ENCODE assay signal across 8 cellular contexts in the genomic region with DNA sequence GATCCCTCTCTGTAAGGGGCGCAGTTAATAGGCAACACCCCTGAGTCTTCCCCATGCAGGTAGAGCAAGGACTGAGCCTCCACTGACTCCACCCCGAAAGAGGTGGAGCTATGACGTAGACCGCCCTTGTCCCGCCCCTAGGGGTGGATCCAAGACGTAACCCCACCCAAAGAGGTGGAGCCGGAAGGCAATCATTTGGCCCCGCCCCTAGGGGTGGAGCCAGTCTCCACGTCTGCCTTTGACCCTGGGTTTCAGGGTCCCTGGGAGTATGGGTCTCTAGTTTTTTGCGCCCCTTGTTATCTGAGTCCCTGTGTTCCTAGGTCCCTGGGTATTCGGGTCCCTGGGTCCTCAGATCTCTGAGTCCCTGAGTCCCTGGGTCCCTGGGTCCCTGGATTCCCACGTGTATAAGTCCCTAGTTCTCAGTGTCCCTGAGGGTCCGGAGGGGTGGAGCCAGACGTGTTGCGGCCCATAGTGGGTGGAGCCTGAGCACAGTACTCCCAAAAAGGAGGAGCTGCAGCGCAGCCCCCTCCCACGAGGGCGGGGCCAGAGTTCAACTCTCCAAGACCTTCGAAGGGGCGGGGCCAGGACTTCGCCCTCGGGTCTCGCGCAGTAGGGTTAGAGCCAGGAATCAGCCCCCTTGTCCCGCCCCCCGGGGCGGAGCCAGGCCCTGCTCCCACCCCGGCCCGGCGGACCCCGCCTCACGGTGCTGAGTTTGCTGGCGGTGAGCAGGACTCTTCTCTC.
DNase-seq lines count a peak whose midpoint lies in the region; ATAC-seq, FAIRE-seq and TF ChIP-seq lines count a peak whose summit lies in the region.

No MANE protein-coding gene starts in this region.

- intact Hi-C loops in head of caudate nucleus (cut with DNase I) = no loop called here

- no peak for ATAC-seq in HG03135 (IDR thresholded peaks at IDR 0.05; ENCODE audit: unreplicated experiment)
- no peak for ATAC-seq in HG03354 (IDR thresholded peaks at IDR 0.05; ENCODE audit: poor library complexity, severe bottlenecking, unreplicated experiment)

- no peak overlapping the region for H3K27ac ChIP-seq in parathyroid adenoma

- TF ChIP-seq CTCF in parathyroid adenoma (IDR thresholded peaks at IDR 0.05) = no peak

- DNase-seq in GM19239 (ENCODE audit: insufficient read length, low spot score) (no peak), SHP77 (lab: John Stamatoyannopoulos, UW) (peak; percentile 98), head of caudate nucleus (peak; percentile 64 to 93 (median 83)), hepatic stellate cell (ENCODE audit: low spot score) (no peak)
- DNase-seq in activated naive CD4-positive, alpha-beta T cell treated with anti-CD3 and anti-CD28 coated beads, Interleukin-2, amount 50 U/mL, for 16 hours = peak; percentile 54

- no peaks in the 10 kb centered on the region for H3K79me2 ChIP-seq in parathyroid adenoma

- FAIRE-seq in GM19239 (lab: Jason Lieb, UNC) = peak; percentile 60

- no peaks in the 10 kb centered on the region for H3K27me3 ChIP-seq in parathyroid adenoma (ENCODE audit: control insufficient read depth, insufficient read depth, low read length)

- no peak overlapping the region for H3K9ac ChIP-seq in parathyroid adenoma

- no peaks in the 10 kb centered on the region for H3K4me1 ChIP-seq in parathyroid adenoma

- H2AFZ ChIP-seq in parathyroid adenoma = no peak overlapping the region

- peak overlapping the region; percentile 59 for H3K4me2 ChIP-seq in parathyroid adenoma (ENCODE audit: low read length)

- H3K9me3 ChIP-seq in parathyroid adenoma (ENCODE audit: control insufficient read depth, low read length) = no peaks in the 10 kb centered on the region

- H3K36me3 ChIP-seq in parathyroid adenoma (ENCODE audit: control insufficient read depth, insufficient read depth, low read length) = no peaks in the 10 kb centered on the region

- peak overlapping the region; percentile 24 for H3K4me3 ChIP-seq in parathyroid adenoma (ENCODE audit: low read depth, low read length)

Comparison
In these comparisons a context has a peak if more than half of its experiments do, and no peak if none do; other contexts are left out.
1. DNase-seq: peak in SHP77 (2 of 2), activated naive CD4-positive, alpha-beta T cell treated with anti-CD3 and anti-CD28 coated beads, Interleukin-2, amount 50 U/mL, for 16 hours (single experiment) and head of caudate nucleus (42 of 42); none in GM19239 (single experiment) and hepatic stellate cell (single experiment).